Comparison of ENCODE assay signal across 9 cellular contexts in the genomic region with DNA sequence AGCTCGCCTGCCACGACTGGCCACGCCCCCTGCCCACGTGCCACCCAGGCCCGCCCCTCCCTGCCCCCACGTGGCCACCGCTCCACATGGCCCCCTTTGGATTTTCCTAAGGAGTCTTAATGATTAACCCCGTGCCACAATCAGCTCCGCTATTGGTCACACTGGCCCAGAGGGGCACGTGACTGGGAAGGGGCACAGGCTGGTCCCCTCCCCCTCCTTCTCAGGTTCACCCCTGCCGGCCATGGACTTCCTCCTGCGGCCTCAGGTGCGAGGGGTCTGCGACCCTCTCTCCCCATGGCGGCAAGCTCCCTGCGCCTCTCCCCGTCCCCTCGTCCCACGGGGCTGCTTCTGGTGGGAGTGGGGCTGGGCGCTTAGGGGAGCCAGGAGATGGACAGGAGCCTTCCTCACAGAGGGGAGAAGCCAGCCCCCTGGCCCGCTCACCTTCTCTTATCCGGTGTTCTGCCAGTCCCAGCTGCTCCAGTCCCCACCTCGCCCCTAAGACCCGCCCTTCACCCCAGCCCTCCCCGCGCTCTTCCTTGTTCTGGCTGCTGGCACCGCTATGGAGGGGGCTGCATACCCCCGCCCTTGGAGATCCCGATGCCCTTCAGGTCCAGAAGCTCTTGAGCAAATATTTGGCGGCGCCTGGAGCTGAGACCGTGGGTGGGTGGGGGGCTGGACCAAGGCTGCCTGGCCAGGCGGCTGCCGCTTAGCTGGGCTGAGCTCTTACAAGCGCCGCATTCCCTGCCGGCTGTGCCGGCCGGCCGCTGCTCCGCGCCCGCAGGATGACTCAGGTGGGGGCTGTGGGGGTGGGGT. TPM values are rescaled to one million over a fixed set of nuclear protein-coding genes. Genes with fewer than 3 reads are reported as not detected.
DNase-seq lines count a peak whose midpoint lies in the region; ATAC-seq and TF ChIP-seq lines count a peak whose summit lies in the region.
"Had no signal": no experiment of that assay in that cellular context is flagged by ENCODE, and none has a peak within 500 bp of the region (broad histone marks: within the 10 kb centered on the region; RNA-seq: fewer than 3 reads in every experiment).

No MANE protein-coding gene starts in this region.

- H3K27me3 Mint-ChIP-seq in brain = peaks cover 4% of the 10 kb centered on the region
- H3K27me3 Mint-ChIP-seq: T-cell had no signal

- H3K4me1 Mint-ChIP-seq in brain = peaks cover 40% of the 10 kb centered on the region

- H3K36me3 ChIP-seq in stomach smooth muscle (ENCODE audit: control insufficient read depth in 2 of 2, insufficient read depth in 2 of 2, low read length in 2 of 2) = peaks cover 17 to 19% of the 10 kb centered on the region in 2 donors

- no peak for ATAC-seq in HG02763 (IDR thresholded peaks at IDR 0.05; ENCODE audit: unreplicated experiment)
- ATAC-seq: T-cell had no signal

- no peaks in the 10 kb centered on the region for H3K9me3 Mint-ChIP-seq in brain
- H3K9me3 Mint-ChIP-seq: T-cell had no signal

- H3K4me1 ChIP-seq in stomach smooth muscle (ENCODE audit: control insufficient read depth, insufficient read depth, low read length) = peaks cover 44% of the 10 kb centered on the region

- H3K4me3 ChIP-seq in stomach smooth muscle (ENCODE audit: low read length in 2 of 2) = peak overlapping the region; percentile 40 to 44

- TF ChIP-seq CTCF in brain (conservative IDR thresholded peaks at IDR 0.05) = no peak

- no peaks in the 10 kb centered on the region for H3K36me3 Mint-ChIP-seq in brain

- H3K9ac ChIP-seq in stomach smooth muscle (ENCODE audit: low read length in 2 of 2) = peak overlapping the region in 1 of 2 donors; percentile 42

- peak overlapping the region; percentile 55 for H3K27ac ChIP-seq in stomach smooth muscle (ENCODE audit: low read length)

- peak overlapping the region in 3 of 5 experiments; percentile 58 to 90 (median 65) for H3K4me3 Mint-ChIP-seq in brain

- peak overlapping the region in 1 of 5 experiments; percentile 68 for H3K27ac Mint-ChIP-seq in brain

- H3K9me3 ChIP-seq in stomach smooth muscle (ENCODE audit: control insufficient read depth in 2 of 2, low read length in 2 of 2) = no peaks in the 10 kb centered on the region

- DNase-seq in HT-29 (ENCODE audit: low spot score) = peak; percentile 98
- DNase-seq in islet precursor cell = peak; percentile 94
- DNase-seq in NCI-H446 (lab: John Stamatoyannopoulos, UW) = no peak
- no peak for DNase-seq in stimulated activated CD4-positive, alpha-beta T cell treated with anti-CD3 and anti-CD28 coated beads, Interleukin-15, amount 100 ng/mL, for 24 hours
- DNase-seq in amygdala (lab: John Stamatoyannopoulos, UW) = no peak
- DNase-seq: T-cell had no signal

- H3K27me3 ChIP-seq in stomach smooth muscle (ENCODE audit: control insufficient read depth in 1 of 2, insufficient read depth in 2 of 2, low read length in 2 of 2) = no peaks in the 10 kb centered on the region

RNA-seq across cellular contexts. Expression of gene SLC4A2, which starts 3.2 kb away (rescaled TPM):
- 851 and 1,005 TPM in 2 replicates for total RNA-seq in HT-29 (2014; rRNA removed; shearing (Covaris generic))
- 84.5 TPM for polyA plus RNA-seq in brain (ENCODE audit: insufficient read depth, low read depth, low replicate concordance)

RNA-seq across cellular contexts. Expression of gene CDK5, which starts 4.9 kb away (rescaled TPM):
- total RNA-seq in HT-29 (2014; rRNA removed; shearing (Covaris generic)) = 43.6 and 62.6 TPM in 2 replicates
- polyA plus RNA-seq in brain (ENCODE audit: insufficient read depth, low read depth, low replicate concordance) = 45.3 TPM

RNA-seq across cellular contexts. Expression of gene ASIC3, which starts 14.3 kb away (rescaled TPM):
- total RNA-seq in HT-29 (2014; rRNA removed; shearing (Covaris generic)) = 1.5 and 2.2 TPM in 2 replicates
- 2.0 TPM for polyA plus RNA-seq in brain (ENCODE audit: insufficient read depth, low read depth, low replicate concordance)

RNA-seq across cellular contexts. Expression of gene FASTK, which starts 18.0 kb away (rescaled TPM):
- total RNA-seq in HT-29 (2014; rRNA removed; shearing (Covaris generic)) = 265 and 300 TPM in 2 replicates
- polyA plus RNA-seq in brain (ENCODE audit: insufficient read depth, low read depth, low replicate concordance) = 47.4 TPM

RNA-seq across cellular contexts. Expression of gene TMUB1, which starts 20.7 kb away (rescaled TPM):
- total RNA-seq in HT-29 (2014; rRNA removed; shearing (Covaris generic)) = 258 and 264 TPM in 2 replicates
- polyA plus RNA-seq in brain (ENCODE audit: insufficient read depth, low read depth, low replicate concordance) = 80.0 TPM

Comparison
In these comparisons a context has a peak if more than half of its experiments do, and no peak if none do; other contexts are left out.
1. DNase-seq: peak in HT-29 (single experiment) and islet precursor cell (single experiment); none in NCI-H446 (0 of 2), stimulated activated CD4-positive, alpha-beta T cell treated with anti-CD3 and anti-CD28 coated beads, Interleukin-15, amount 100 ng/mL, for 24 hours (single experiment) and amygdala (0 of 56).